Comparison of ENCODE assay signal across 16 cellular contexts in the genomic region with DNA sequence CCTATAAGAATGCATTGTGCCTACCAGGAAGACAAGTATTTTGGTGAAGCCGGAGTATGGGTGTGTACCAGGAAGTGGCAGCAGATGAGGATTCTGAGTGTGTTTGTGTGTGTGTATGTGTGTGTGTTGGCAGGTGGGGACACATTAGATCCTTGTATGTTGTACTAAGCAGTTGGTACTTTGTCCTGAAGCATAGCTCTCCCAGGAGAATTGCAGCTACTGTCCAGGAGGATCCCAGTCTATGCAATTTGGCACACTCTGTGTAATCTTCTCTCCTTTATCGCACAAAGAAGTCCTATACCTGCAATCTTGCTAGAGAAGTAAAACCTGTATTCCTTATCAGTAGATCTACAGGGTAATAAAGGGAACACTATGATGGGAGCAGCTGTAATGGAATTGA.
DNase-seq lines count a peak whose midpoint lies in the region; ATAC-seq, FAIRE-seq and TF ChIP-seq lines count a peak whose summit lies in the region.
"Had no signal": no experiment of that assay in that cellular context is flagged by ENCODE, and none has a peak within 500 bp of the region (broad histone marks: within the 10 kb centered on the region; RNA-seq: fewer than 3 reads in every experiment).

No MANE protein-coding gene starts in this region.

- H3K27ac ChIP-seq in PC-3 (ENCODE audit: low read length) (peak overlapping the region; percentile 14; the same call in 1 of the 2 replicates), keratinocyte (ENCODE audit: control insufficient read depth, insufficient read depth, low read length) (no peak overlapping the region), small intestine (ENCODE audit: low read depth in 1 of 2, low read length in 1 of 2) (peak overlapping the region in 1 of 2 donors; percentile 59)
- H3K27ac ChIP-seq: cardiac muscle cell had no signal

- H3K4me1 ChIP-seq in PC-3 (ENCODE audit: insufficient read depth, low read length) = peaks cover 58% of the 10 kb centered on the region
- peaks cover 41% of the 10 kb centered on the region for H3K4me1 ChIP-seq in keratinocyte (ENCODE audit: control insufficient read depth, extremely low read depth, insufficient read depth, low read length)
- H3K4me1 ChIP-seq in small intestine (ENCODE audit: control insufficient read depth in 2 of 2, insufficient read depth in 1 of 2, low read depth in 1 of 2, low read length in 1 of 2) = peaks cover 3 to 7% of the 10 kb centered on the region in 2 donors

- peak overlapping the region; percentile 30 for H2AFZ ChIP-seq in PC-3 (ENCODE audit: low read length)
- H2AFZ ChIP-seq in keratinocyte (ENCODE audit: control insufficient read depth, low read length) = peak overlapping the region; percentile 89

- POLR2A ChIA-PET in PC-3 (lab: Charles Lee; ENCODE audit: unreplicated experiment) = interaction anchor here (0.9 kb wide), 1 partner anchor 119 kb away, joined by 3 read pairs; no protein-coding TSS in a partner anchor

- H4K20me1 ChIP-seq in PC-3 (ENCODE audit: low read length) (no peaks in the 10 kb centered on the region), keratinocyte (ENCODE audit: control insufficient read depth, extremely low read depth, insufficient read depth, low read length) (no peaks in the 10 kb centered on the region)

- H3K9me2 ChIP-seq in PC-3 (replicated peaks; ENCODE audit: low read length) = no peaks in the 10 kb centered on the region

- peak overlapping the region; percentile 40 for H3K4me2 ChIP-seq in PC-3 (ENCODE audit: low read length)
- H3K4me2 ChIP-seq in keratinocyte (ENCODE audit: control insufficient read depth, extremely low read depth, insufficient read depth, low read depth, low read length) = peak overlapping the region; percentile 42

- BruUV-seq in PC-3 (replicated peaks; lab: Mats Ljungman, UMichigan) = no TSS peak

- no peak for FAIRE-seq in keratinocyte (lab: Jason Lieb, UNC)
- FAIRE-seq in small intestine (lab: Jason Lieb, UNC) = no peak

- TF ChIP-seq CTCF in PC-3 (conservative IDR thresholded peaks at IDR 0.05; ENCODE audit: low read depth, low read length) = no peak
- no peak for TF ChIP-seq CTCF in keratinocyte (optimal IDR thresholded peaks at IDR 0.05 in 1 of 3, IDR thresholded peaks at IDR 0.05 in 1 of 3, conservative IDR thresholded peaks at IDR 0.05 in 1 of 3; ENCODE audit: extremely low read depth in 1 of 3, insufficient read depth in 2 of 3, low read length in 3 of 3)

- dilution Hi-C loops in keratinocyte (cut with MboI; ENCODE audit: extremely low pct_ligation_motif_present, low sequenced_read_pairs) = no loop called here

- no peaks in the 10 kb centered on the region for H3K27me3 ChIP-seq in PC-3 (ENCODE audit: low read length)
- no peaks in the 10 kb centered on the region for H3K27me3 ChIP-seq in keratinocyte (ENCODE audit: control insufficient read depth, extremely low read depth, insufficient read depth, low read length)
- H3K27me3 ChIP-seq in small intestine (ENCODE audit: control insufficient read depth in 2 of 2, insufficient read depth in 2 of 2, low read length in 2 of 2) = no peaks in the 10 kb centered on the region
- H3K27me3 ChIP-seq: cardiac muscle cell had no signal

- peak; percentile 71 for DNase-seq in HT-29 (ENCODE audit: low spot score)
- no peak for DNase-seq in PC-3
- DNase-seq in keratinocyte (ENCODE audit: low read depth, low spot score) = no peak
- DNase-seq in small intestine = peak; percentile 75
- DNase-seq in pons (ENCODE audit: low spot score) = no peak
- no peak for DNase-seq in stimulated activated naive CD8-positive, alpha-beta T cell treated with anti-CD3 and anti-CD28 coated beads, Interleukin-15, Interleukin-2, amounts not matched to agents 100 U/mL and 50 U/mL, for 24 hours
- DNase-seq: effector memory CD4-positive, alpha-beta T cell; GOT3; hypothalamus; NCI-H1694; NCI-H524 treated with DMSO at 0.1 percent for 48 hours; stimulated activated CD4-positive, alpha-beta T cell treated with anti-CD3 and anti-CD28 coated beads, Interleukin-2, amount 100 ng/mL, for 48 hours; substantia nigra; T-helper 2 cell had no signal

- no peaks in the 10 kb centered on the region for H3K9me1 ChIP-seq in keratinocyte (ENCODE audit: control insufficient read depth, extremely low read depth, insufficient read depth, low read length)

- 10 to 64% (median 36%) methylated on average over 2 of the region's 2 CpGs for WGBS in small intestine, 3 donors

- peak; percentile 57 for ATAC-seq in PC-3
- ATAC-seq in HG02623 (IDR thresholded peaks at IDR 0.05; ENCODE audit: unreplicated experiment) = no peak
- no peak for ATAC-seq in stimulated activated naive CD8-positive, alpha-beta T cell treated with anti-CD3 and anti-CD28 coated beads, Interleukin-15, Interleukin-2, amounts not matched to agents 100 U/mL and 50 U/mL, for 24 hours

- no peaks in the 10 kb centered on the region for H3F3A ChIP-seq in PC-3 (ENCODE audit: low read length, unreplicated experiment)

- no peak overlapping the region for H3K4me3 ChIP-seq in PC-3 (ENCODE audit: low read length)
- H3K4me3 ChIP-seq in keratinocyte (ENCODE audit: control insufficient read depth in 2 of 3, extremely low read depth in 1 of 3, insufficient read depth in 2 of 3, low read depth in 1 of 3, low read length in 3 of 3) = no peak overlapping the region
- no peak overlapping the region for H3K4me3 ChIP-seq in small intestine (ENCODE audit: low read depth in 1 of 2, low read length in 2 of 2)
- H3K4me3 ChIP-seq: cardiac muscle cell had no signal

- no peaks in the 10 kb centered on the region for H3K9me3 ChIP-seq in PC-3 (ENCODE audit: low read length)
- H3K9me3 ChIP-seq in keratinocyte (ENCODE audit: control insufficient read depth, low read depth, low read length) = no peaks in the 10 kb centered on the region
- no peaks in the 10 kb centered on the region for H3K9me3 ChIP-seq in small intestine (ENCODE audit: control insufficient read depth, low read depth)

- no peaks in the 10 kb centered on the region for H3K79me2 ChIP-seq in PC-3 (ENCODE audit: low read length)
- no peaks in the 10 kb centered on the region for H3K79me2 ChIP-seq in keratinocyte (ENCODE audit: control insufficient read depth, insufficient read depth, low read length)

- CTCF ChIA-PET in PC-3 (lab: Charles Lee) = no interaction called here

- H3K36me3 ChIP-seq in PC-3 (ENCODE audit: low read depth, low read length) (no peaks in the 10 kb centered on the region), keratinocyte (ENCODE audit: control insufficient read depth in 2 of 2, extremely low read depth in 1 of 2, insufficient read depth in 2 of 2, low read length in 2 of 2) (no peaks in the 10 kb centered on the region), small intestine (ENCODE audit: control insufficient read depth in 2 of 2, insufficient read depth in 2 of 2, low read length in 2 of 2) (no peaks in the 10 kb centered on the region)
- H3K36me3 ChIP-seq: cardiac muscle cell had no signal

- intact Hi-C loops in PC-3 (cut with micrococcal nuclease) = no loop called here

- no peak overlapping the region for H3K9ac ChIP-seq in PC-3 (ENCODE audit: low read length)
- no peak overlapping the region for H3K9ac ChIP-seq in keratinocyte (ENCODE audit: control insufficient read depth, extremely low read depth, insufficient read depth, low read length)

Comparison
In these comparisons a context has a peak if more than half of its experiments do, and no peak if none do; other contexts are left out.
1. DNase-seq: peak in HT-29 (single experiment) and small intestine (single experiment); none in PC-3 (single experiment), keratinocyte (single experiment), pons (single experiment) and stimulated activated naive CD8-positive, alpha-beta T cell treated with anti-CD3 and anti-CD28 coated beads, Interleukin-15, Interleukin-2, amounts not matched to agents 100 U/mL and 50 U/mL, for 24 hours (single experiment).